ENCODE assay signal across 1 cellular context in the genomic region with DNA sequence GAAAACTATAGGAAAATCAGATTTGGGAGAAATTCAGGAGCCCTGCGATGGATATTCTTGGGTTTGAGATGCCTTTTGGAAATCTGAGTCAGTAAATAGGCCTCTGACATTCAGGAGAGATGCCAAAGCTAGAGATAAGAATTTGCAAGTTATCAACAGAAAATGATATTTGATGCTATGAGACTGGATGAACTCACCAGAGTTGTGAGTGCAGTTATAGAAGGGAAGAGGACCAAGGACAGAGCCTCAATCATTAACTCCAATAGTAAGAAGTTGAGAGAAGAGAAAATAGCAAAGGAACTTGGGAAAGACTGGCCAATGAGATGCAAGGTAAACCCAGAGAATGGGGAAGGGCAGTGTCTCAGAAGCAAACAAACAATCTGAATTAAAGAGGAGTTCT.
TF ChIP-seq lines count a peak whose summit lies in the region.

No MANE protein-coding gene starts in this region.

TF ChIP-seq in K562, 482 proteins besides CTCF, POLR2A, EP300 and RAD21:
- TF ChIP-seq NFXL1 (CRISPR knock-in tag; IDR thresholded peaks at IDR 0.05) = no peak
- TF ChIP-seq ZNF24 (IDR thresholded peaks at IDR 0.05) = 0 out of 2 replicates have a peak, but pooled peaks have one; percentile 27
